ENCODE assay signal across 1 cellular context in genomic region chr3:138898708-138899107, GRCh38.
TF ChIP-seq lines count a peak whose summit lies in the region.

No MANE protein-coding gene starts in this region.

TF ChIP-seq in K562, 482 proteins besides CTCF, POLR2A, EP300 and RAD21 (continued from another document and continues in another):
- TF ChIP-seq, protein P1, sequence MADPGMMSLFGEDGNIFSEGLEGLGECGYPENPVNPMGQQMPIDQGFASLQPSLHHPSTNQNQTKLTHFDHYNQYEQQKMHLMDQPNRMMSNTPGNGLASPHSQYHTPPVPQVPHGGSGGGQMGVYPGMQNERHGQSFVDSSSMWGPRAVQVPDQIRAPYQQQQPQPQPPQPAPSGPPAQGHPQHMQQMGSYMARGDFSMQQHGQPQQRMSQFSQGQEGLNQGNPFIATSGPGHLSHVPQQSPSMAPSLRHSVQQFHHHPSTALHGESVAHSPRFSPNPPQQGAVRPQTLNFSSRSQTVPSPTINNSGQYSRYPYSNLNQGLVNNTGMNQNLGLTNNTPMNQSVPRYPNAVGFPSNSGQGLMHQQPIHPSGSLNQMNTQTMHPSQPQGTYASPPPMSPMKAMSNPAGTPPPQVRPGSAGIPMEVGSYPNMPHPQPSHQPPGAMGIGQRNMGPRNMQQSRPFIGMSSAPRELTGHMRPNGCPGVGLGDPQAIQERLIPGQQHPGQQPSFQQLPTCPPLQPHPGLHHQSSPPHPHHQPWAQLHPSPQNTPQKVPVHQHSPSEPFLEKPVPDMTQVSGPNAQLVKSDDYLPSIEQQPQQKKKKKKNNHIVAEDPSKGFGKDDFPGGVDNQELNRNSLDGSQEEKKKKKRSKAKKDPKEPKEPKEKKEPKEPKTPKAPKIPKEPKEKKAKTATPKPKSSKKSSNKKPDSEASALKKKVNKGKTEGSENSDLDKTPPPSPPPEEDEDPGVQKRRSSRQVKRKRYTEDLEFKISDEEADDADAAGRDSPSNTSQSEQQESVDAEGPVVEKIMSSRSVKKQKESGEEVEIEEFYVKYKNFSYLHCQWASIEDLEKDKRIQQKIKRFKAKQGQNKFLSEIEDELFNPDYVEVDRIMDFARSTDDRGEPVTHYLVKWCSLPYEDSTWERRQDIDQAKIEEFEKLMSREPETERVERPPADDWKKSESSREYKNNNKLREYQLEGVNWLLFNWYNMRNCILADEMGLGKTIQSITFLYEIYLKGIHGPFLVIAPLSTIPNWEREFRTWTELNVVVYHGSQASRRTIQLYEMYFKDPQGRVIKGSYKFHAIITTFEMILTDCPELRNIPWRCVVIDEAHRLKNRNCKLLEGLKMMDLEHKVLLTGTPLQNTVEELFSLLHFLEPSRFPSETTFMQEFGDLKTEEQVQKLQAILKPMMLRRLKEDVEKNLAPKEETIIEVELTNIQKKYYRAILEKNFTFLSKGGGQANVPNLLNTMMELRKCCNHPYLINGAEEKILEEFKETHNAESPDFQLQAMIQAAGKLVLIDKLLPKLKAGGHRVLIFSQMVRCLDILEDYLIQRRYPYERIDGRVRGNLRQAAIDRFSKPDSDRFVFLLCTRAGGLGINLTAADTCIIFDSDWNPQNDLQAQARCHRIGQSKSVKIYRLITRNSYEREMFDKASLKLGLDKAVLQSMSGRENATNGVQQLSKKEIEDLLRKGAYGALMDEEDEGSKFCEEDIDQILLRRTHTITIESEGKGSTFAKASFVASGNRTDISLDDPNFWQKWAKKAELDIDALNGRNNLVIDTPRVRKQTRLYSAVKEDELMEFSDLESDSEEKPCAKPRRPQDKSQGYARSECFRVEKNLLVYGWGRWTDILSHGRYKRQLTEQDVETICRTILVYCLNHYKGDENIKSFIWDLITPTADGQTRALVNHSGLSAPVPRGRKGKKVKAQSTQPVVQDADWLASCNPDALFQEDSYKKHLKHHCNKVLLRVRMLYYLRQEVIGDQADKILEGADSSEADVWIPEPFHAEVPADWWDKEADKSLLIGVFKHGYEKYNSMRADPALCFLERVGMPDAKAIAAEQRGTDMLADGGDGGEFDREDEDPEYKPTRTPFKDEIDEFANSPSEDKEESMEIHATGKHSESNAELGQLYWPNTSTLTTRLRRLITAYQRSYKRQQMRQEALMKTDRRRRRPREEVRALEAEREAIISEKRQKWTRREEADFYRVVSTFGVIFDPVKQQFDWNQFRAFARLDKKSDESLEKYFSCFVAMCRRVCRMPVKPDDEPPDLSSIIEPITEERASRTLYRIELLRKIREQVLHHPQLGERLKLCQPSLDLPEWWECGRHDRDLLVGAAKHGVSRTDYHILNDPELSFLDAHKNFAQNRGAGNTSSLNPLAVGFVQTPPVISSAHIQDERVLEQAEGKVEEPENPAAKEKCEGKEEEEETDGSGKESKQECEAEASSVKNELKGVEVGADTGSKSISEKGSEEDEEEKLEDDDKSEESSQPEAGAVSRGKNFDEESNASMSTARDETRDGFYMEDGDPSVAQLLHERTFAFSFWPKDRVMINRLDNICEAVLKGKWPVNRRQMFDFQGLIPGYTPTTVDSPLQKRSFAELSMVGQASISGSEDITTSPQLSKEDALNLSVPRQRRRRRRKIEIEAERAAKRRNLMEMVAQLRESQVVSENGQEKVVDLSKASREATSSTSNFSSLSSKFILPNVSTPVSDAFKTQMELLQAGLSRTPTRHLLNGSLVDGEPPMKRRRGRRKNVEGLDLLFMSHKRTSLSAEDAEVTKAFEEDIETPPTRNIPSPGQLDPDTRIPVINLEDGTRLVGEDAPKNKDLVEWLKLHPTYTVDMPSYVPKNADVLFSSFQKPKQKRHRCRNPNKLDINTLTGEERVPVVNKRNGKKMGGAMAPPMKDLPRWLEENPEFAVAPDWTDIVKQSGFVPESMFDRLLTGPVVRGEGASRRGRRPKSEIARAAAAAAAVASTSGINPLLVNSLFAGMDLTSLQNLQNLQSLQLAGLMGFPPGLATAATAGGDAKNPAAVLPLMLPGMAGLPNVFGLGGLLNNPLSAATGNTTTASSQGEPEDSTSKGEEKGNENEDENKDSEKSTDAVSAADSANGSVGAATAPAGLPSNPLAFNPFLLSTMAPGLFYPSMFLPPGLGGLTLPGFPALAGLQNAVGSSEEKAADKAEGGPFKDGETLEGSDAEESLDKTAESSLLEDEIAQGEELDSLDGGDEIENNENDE (IDR thresholded peaks at IDR 0.05; ENCODE audit: low read depth, low read length): no peak
- TF ChIP-seq EP400 (IDR thresholded peaks at IDR 0.05) (no peak), ZNF124 (CRISPR knock-in tag; IDR thresholded peaks at IDR 0.05) (no peak), ZFP30 (CRISPR knock-in tag; IDR thresholded peaks at IDR 0.05; ENCODE audit: borderline replicate concordance) (no peak), ASH1L (IDR thresholded peaks at IDR 0.05; ENCODE audit: borderline replicate concordance, low read depth, partially characterized antibody) (no peak), ZNF766 (CRISPR knock-in tag; conservative IDR thresholded peaks at IDR 0.05) (no peak), SMC3 (conservative IDR thresholded peaks at IDR 0.05; ENCODE audit: insufficient read depth, low read depth, low read length) (no peak), JUNB (CRISPR knock-in tag; conservative IDR thresholded peaks at IDR 0.05) (no peak), CTBP1 (IDR thresholded peaks at IDR 0.05; ENCODE audit: borderline replicate concordance) (peak; percentile 22; the same call in 1 of the 2 replicates), CEBPB (tag; IDR thresholded peaks at IDR 0.05) (no peak), CXXC5 (CRISPR knock-in tag; IDR thresholded peaks at IDR 0.05) (no peak), ZNF165 (CRISPR knock-in tag; IDR thresholded peaks at IDR 0.05; ENCODE audit: borderline replicate concordance) (no peak), CHAMP1 (IDR thresholded peaks at IDR 0.05) (no peak), NFYB (IDR thresholded peaks at IDR 0.05; ENCODE audit: extremely low read depth, insufficient read length) (no peak), SREBF1 (IDR thresholded peaks at IDR 0.05; ENCODE audit: borderline replicate concordance, low read depth, low read length) (no peak), ZNF444 (CRISPR knock-in tag; IDR thresholded peaks at IDR 0.05) (no peak), PURB (CRISPR knock-in tag; IDR thresholded peaks at IDR 0.05; ENCODE audit: low read depth) (no peak), ZNF384 (IDR thresholded peaks at IDR 0.05; ENCODE audit: low read depth, low read length) (no peak), CCNT2 (IDR thresholded peaks at IDR 0.05; ENCODE audit: borderline replicate concordance, extremely low read depth, insufficient read length, low read depth, low read length) (no peak), SMARCE1 (IDR thresholded peaks at IDR 0.05) (peak; percentile 47; the same call in 1 of the 2 replicates), U2AF2 (optimal IDR thresholded peaks at IDR 0.05; ENCODE audit: low read depth, low read length) (no peak), STAT5A (IDR thresholded peaks at IDR 0.05; ENCODE audit: borderline replicate concordance, low read length) (no peak)
- TF ChIP-seq, protein P2, sequence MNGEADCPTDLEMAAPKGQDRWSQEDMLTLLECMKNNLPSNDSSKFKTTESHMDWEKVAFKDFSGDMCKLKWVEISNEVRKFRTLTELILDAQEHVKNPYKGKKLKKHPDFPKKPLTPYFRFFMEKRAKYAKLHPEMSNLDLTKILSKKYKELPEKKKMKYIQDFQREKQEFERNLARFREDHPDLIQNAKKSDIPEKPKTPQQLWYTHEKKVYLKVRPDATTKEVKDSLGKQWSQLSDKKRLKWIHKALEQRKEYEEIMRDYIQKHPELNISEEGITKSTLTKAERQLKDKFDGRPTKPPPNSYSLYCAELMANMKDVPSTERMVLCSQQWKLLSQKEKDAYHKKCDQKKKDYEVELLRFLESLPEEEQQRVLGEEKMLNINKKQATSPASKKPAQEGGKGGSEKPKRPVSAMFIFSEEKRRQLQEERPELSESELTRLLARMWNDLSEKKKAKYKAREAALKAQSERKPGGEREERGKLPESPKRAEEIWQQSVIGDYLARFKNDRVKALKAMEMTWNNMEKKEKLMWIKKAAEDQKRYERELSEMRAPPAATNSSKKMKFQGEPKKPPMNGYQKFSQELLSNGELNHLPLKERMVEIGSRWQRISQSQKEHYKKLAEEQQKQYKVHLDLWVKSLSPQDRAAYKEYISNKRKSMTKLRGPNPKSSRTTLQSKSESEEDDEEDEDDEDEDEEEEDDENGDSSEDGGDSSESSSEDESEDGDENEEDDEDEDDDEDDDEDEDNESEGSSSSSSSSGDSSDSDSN (IDR thresholded peaks at IDR 0.05; ENCODE audit: borderline replicate concordance in 1 of 2, low read depth in 2 of 2, low read length in 2 of 2): no peak
- TF ChIP-seq, protein P3, sequence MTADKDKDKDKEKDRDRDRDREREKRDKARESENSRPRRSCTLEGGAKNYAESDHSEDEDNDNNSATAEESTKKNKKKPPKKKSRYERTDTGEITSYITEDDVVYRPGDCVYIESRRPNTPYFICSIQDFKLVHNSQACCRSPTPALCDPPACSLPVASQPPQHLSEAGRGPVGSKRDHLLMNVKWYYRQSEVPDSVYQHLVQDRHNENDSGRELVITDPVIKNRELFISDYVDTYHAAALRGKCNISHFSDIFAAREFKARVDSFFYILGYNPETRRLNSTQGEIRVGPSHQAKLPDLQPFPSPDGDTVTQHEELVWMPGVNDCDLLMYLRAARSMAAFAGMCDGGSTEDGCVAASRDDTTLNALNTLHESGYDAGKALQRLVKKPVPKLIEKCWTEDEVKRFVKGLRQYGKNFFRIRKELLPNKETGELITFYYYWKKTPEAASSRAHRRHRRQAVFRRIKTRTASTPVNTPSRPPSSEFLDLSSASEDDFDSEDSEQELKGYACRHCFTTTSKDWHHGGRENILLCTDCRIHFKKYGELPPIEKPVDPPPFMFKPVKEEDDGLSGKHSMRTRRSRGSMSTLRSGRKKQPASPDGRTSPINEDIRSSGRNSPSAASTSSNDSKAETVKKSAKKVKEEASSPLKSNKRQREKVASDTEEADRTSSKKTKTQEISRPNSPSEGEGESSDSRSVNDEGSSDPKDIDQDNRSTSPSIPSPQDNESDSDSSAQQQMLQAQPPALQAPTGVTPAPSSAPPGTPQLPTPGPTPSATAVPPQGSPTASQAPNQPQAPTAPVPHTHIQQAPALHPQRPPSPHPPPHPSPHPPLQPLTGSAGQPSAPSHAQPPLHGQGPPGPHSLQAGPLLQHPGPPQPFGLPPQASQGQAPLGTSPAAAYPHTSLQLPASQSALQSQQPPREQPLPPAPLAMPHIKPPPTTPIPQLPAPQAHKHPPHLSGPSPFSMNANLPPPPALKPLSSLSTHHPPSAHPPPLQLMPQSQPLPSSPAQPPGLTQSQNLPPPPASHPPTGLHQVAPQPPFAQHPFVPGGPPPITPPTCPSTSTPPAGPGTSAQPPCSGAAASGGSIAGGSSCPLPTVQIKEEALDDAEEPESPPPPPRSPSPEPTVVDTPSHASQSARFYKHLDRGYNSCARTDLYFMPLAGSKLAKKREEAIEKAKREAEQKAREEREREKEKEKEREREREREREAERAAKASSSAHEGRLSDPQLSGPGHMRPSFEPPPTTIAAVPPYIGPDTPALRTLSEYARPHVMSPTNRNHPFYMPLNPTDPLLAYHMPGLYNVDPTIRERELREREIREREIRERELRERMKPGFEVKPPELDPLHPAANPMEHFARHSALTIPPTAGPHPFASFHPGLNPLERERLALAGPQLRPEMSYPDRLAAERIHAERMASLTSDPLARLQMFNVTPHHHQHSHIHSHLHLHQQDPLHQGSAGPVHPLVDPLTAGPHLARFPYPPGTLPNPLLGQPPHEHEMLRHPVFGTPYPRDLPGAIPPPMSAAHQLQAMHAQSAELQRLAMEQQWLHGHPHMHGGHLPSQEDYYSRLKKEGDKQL (CRISPR knock-in tag; IDR thresholded peaks at IDR 0.05; ENCODE audit: borderline replicate concordance): no peak
- TF ChIP-seq, protein P4, sequence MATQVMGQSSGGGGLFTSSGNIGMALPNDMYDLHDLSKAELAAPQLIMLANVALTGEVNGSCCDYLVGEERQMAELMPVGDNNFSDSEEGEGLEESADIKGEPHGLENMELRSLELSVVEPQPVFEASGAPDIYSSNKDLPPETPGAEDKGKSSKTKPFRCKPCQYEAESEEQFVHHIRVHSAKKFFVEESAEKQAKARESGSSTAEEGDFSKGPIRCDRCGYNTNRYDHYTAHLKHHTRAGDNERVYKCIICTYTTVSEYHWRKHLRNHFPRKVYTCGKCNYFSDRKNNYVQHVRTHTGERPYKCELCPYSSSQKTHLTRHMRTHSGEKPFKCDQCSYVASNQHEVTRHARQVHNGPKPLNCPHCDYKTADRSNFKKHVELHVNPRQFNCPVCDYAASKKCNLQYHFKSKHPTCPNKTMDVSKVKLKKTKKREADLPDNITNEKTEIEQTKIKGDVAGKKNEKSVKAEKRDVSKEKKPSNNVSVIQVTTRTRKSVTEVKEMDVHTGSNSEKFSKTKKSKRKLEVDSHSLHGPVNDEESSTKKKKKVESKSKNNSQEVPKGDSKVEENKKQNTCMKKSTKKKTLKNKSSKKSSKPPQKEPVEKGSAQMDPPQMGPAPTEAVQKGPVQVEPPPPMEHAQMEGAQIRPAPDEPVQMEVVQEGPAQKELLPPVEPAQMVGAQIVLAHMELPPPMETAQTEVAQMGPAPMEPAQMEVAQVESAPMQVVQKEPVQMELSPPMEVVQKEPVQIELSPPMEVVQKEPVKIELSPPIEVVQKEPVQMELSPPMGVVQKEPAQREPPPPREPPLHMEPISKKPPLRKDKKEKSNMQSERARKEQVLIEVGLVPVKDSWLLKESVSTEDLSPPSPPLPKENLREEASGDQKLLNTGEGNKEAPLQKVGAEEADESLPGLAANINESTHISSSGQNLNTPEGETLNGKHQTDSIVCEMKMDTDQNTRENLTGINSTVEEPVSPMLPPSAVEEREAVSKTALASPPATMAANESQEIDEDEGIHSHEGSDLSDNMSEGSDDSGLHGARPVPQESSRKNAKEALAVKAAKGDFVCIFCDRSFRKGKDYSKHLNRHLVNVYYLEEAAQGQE (CRISPR knock-in tag; IDR thresholded peaks at IDR 0.05; ENCODE audit: low read depth): no peak
